Comparison of ENCODE assay signal across 11 cellular contexts in genomic region chr12:85626031-85626781, GRCh38.
A peak's percentile ranks its signal among the peaks of the same experiment; 100 is the strongest.
DNase-seq lines count a peak whose midpoint lies in the region; ATAC-seq, FAIRE-seq and TF ChIP-seq lines count a peak whose summit lies in the region.
"Had no signal": no experiment of that assay in that cellular context is flagged by ENCODE, and none has a peak within 500 bp of the region (broad histone marks: within the 10 kb centered on the region; RNA-seq: fewer than 3 reads in every experiment).

No MANE protein-coding gene starts in this region.

- H3K4me2 ChIP-seq in Loucy (ENCODE audit: low read depth, low read length, poor library complexity, severe bottlenecking) (peak overlapping the region; percentile 11), astrocyte (ENCODE audit: low read length) (peak overlapping the region; percentile 70)

- H3K36me3 ChIP-seq in Loucy (ENCODE audit: insufficient read depth, low read length) (no peaks in the 10 kb centered on the region), astrocyte (ENCODE audit: insufficient read depth, low read length) (no peaks in the 10 kb centered on the region)

- peak; percentile 47 for DNase-seq in AG09309 (ENCODE audit: low read depth)
- DNase-seq in astrocyte (ENCODE audit: low read depth): peak; percentile 88
- DNase-seq in right cardiac atrium: no peak
- DNase-seq in GM12891 (ENCODE audit: insufficient read length, low spot score): no peak
- no peak for DNase-seq in medulla oblongata (ENCODE audit: extremely low spot score)
- no peak for DNase-seq in left lobe of liver (ENCODE audit: low spot score)
- DNase-seq in stimulated activated CD4-positive, alpha-beta T cell treated with anti-CD3 and anti-CD28 coated beads, Interleukin-2, amount 100 ng/mL, for 48 hours: no peak
- DNase-seq: activated CD4-positive, alpha-beta T cell treated with anti-CD3 and anti-CD28 coated beads for 36 hours; kidney; NCI-H774 had no signal

- intact Hi-C loops in right cardiac atrium (cut with DNase I): no loop called here

- H3K4me1 ChIP-seq in Loucy (ENCODE audit: insufficient read depth, low read length, poor library complexity, severe bottlenecking): peaks cover 19% of the 10 kb centered on the region
- peaks cover 17% of the 10 kb centered on the region for H3K4me1 ChIP-seq in astrocyte (ENCODE audit: insufficient read depth, low read length)
- no peaks in the 10 kb centered on the region for H3K4me1 ChIP-seq in right cardiac atrium (ENCODE audit: control insufficient read depth, insufficient read depth, low read length)

- peaks cover 13% of the 10 kb centered on the region for H3K4me1 Mint-ChIP-seq in astrocyte (ENCODE audit: low read depth, unreplicated experiment)
- H3K4me1 Mint-ChIP-seq: activated CD4-positive, alpha-beta T cell treated with anti-CD3 and anti-CD28 coated beads for 36 hours had no signal

- peak overlapping the region; percentile 50; the same call in 1 of the 2 replicates for H2AFZ ChIP-seq in Loucy (ENCODE audit: low read length)
- no peak overlapping the region for H2AFZ ChIP-seq in astrocyte (ENCODE audit: low read depth, low read length)

- H3K27ac ChIP-seq in astrocyte (ENCODE audit: low read depth, low read length) (peak overlapping the region; percentile 76), right cardiac atrium (ENCODE audit: low read length) (no peak overlapping the region)

- H3K9ac ChIP-seq in Loucy (ENCODE audit: low read depth, low read length, poor library complexity, severe bottlenecking) (no peak overlapping the region), astrocyte (ENCODE audit: low read length) (peak overlapping the region; percentile 43)

- no peaks in the 10 kb centered on the region for H3K9me3 Mint-ChIP-seq in astrocyte (ENCODE audit: unreplicated experiment)

- FAIRE-seq in astrocyte (lab: Jason Lieb, UNC): peak; percentile 58
- FAIRE-seq in GM12891 (lab: Jason Lieb, UNC): no peak
- FAIRE-seq: kidney had no signal

- H3K27me3 ChIP-seq in Loucy (ENCODE audit: insufficient read depth, low read length, poor library complexity, severe bottlenecking): no peaks in the 10 kb centered on the region
- H3K27me3 ChIP-seq in astrocyte (ENCODE audit: insufficient read depth, low read length): no peaks in the 10 kb centered on the region
- H3K27me3 ChIP-seq in right cardiac atrium (ENCODE audit: control insufficient read depth, insufficient read depth): no peaks in the 10 kb centered on the region

- H3K79me2 ChIP-seq in Loucy (ENCODE audit: insufficient read depth, low read length) (no peaks in the 10 kb centered on the region), astrocyte (ENCODE audit: insufficient read depth, low read length) (no peaks in the 10 kb centered on the region)

- H3F3A ChIP-seq in Loucy (ENCODE audit: low read depth): no peaks in the 10 kb centered on the region

- H3K4me3 Mint-ChIP-seq in astrocyte (ENCODE audit: unreplicated experiment): no peak overlapping the region
- H3K4me3 Mint-ChIP-seq: activated CD4-positive, alpha-beta T cell treated with anti-CD3 and anti-CD28 coated beads for 36 hours had no signal

- ATAC-seq in right cardiac atrium (peak; percentile 71 to 87), left lobe of liver (no peak)
- ATAC-seq: activated CD4-positive, alpha-beta T cell treated with anti-CD3 and anti-CD28 coated beads for 36 hours had no signal

- H3K36me3 Mint-ChIP-seq in astrocyte (ENCODE audit: low read depth, unreplicated experiment): no peaks in the 10 kb centered on the region

- H3K9me3 ChIP-seq in Loucy (ENCODE audit: insufficient read depth, low read depth, low read length): no peaks in the 10 kb centered on the region
- H3K9me3 ChIP-seq in astrocyte (ENCODE audit: insufficient read depth, low read depth, low read length): no peaks in the 10 kb centered on the region
- no peaks in the 10 kb centered on the region for H3K9me3 ChIP-seq in right cardiac atrium (ENCODE audit: control insufficient read depth, low read length)

- no peaks in the 10 kb centered on the region for H4K20me1 ChIP-seq in Loucy (ENCODE audit: insufficient read depth, low read length, poor library complexity, severe bottlenecking)
- no peaks in the 10 kb centered on the region for H4K20me1 ChIP-seq in astrocyte (ENCODE audit: insufficient read depth, low read length)

- no peak overlapping the region for H3K4me3 ChIP-seq in AG09309 (ENCODE audit: control insufficient read depth, low read depth, low read length)
- H3K4me3 ChIP-seq in Loucy (ENCODE audit: low read length, poor library complexity, severe bottlenecking): no peak overlapping the region
- H3K4me3 ChIP-seq in astrocyte (ENCODE audit: insufficient read depth, low read depth, low read length): no peak overlapping the region
- no peak overlapping the region for H3K4me3 ChIP-seq in right cardiac atrium (ENCODE audit: low read length)

- no peaks in the 10 kb centered on the region for H3K9me2 ChIP-seq in Loucy (replicated peaks; ENCODE audit: low read depth, low read length)

- no peaks in the 10 kb centered on the region for H3K27me3 Mint-ChIP-seq in astrocyte (ENCODE audit: low read depth, unreplicated experiment)
- H3K27me3 Mint-ChIP-seq: activated CD4-positive, alpha-beta T cell treated with anti-CD3 and anti-CD28 coated beads for 36 hours had no signal

- peak overlapping the region; percentile 86 for H3K27ac Mint-ChIP-seq in astrocyte (ENCODE audit: unreplicated experiment)
- H3K27ac Mint-ChIP-seq: activated CD4-positive, alpha-beta T cell treated with anti-CD3 and anti-CD28 coated beads for 36 hours had no signal

- TF ChIP-seq CTCF in AG09309 (IDR thresholded peaks at IDR 0.05; ENCODE audit: control insufficient read depth, insufficient read depth, low read depth, low read length, missing control alignments) (no peak), Loucy (conservative IDR thresholded peaks at IDR 0.05; ENCODE audit: low read length) (no peak), astrocyte (IDR thresholded peaks at IDR 0.05; ENCODE audit: insufficient read depth, low read depth, low read length) (no peak)

- no peak for TF ChIP-seq POLR2A in GM12891 (IDR thresholded peaks at IDR 0.05; ENCODE audit: low read depth, low read length)

TF ChIP-seq in GM12891, 5 proteins besides CTCF, POLR2A, EP300 and RAD21:
- TF ChIP-seq SPI1 (IDR thresholded peaks at IDR 0.05; ENCODE audit: low read depth, low read length): no peak
- TF ChIP-seq POLR2AphosphoS5 (IDR thresholded peaks at IDR 0.05; ENCODE audit: low read depth, low read length): no peak
- no peak for TF ChIP-seq POU2F2 (IDR thresholded peaks at IDR 0.05; ENCODE audit: low read depth, low read length)
- TF ChIP-seq TAF1 (IDR thresholded peaks at IDR 0.05; ENCODE audit: low read depth, low read length): no peak
- TF ChIP-seq PAX5 (IDR thresholded peaks at IDR 0.05; ENCODE audit: insufficient read depth, low read length, severe bottlenecking): no peak
TF ChIP-seq in GM12891: peak in this region for 0.

Comparison
In these comparisons a context has a peak if more than half of its experiments do, and no peak if none do; other contexts are left out.
1. DNase-seq: peak in AG09309 (single experiment) and astrocyte (single experiment); none in right cardiac atrium (0 of 3), GM12891 (single experiment), medulla oblongata (single experiment), left lobe of liver (single experiment) and stimulated activated CD4-positive, alpha-beta T cell treated with anti-CD3 and anti-CD28 coated beads, Interleukin-2, amount 100 ng/mL, for 48 hours (0 of 2).